ENCODE assay signal across 1 cellular context in genomic region chr6:134594881-134595280, GRCh38.
TF ChIP-seq lines count a peak whose summit lies in the region.

No MANE protein-coding gene starts in this region.

TF ChIP-seq in IMR-90, 13 proteins besides CTCF, POLR2A, EP300 and RAD21:
- TF ChIP-seq USF2 (IDR thresholded peaks at IDR 0.05; ENCODE audit: low read depth, low read length) (no peak), MAFK (IDR thresholded peaks at IDR 0.05; ENCODE audit: low read depth, low read length) (no peak), MAZ (IDR thresholded peaks at IDR 0.05; ENCODE audit: borderline replicate concordance, low read depth, low read length) (no peak), FOS (IDR thresholded peaks at IDR 0.05; ENCODE audit: low read depth, low read length) (no peak), NFE2L2 (IDR thresholded peaks at IDR 0.05; ENCODE audit: low read depth, low read length) (no peak), RCOR1 (IDR thresholded peaks at IDR 0.05; ENCODE audit: insufficient replicate concordance, low read length) (no peak), CHD1 (IDR thresholded peaks at IDR 0.05; ENCODE audit: low read depth, low read length) (no peak), BHLHE40 (IDR thresholded peaks at IDR 0.05; ENCODE audit: low read depth, low read length) (no peak), MXI1 (IDR thresholded peaks at IDR 0.05; ENCODE audit: borderline replicate concordance, low read depth, low read length) (no peak), ELK1 (IDR thresholded peaks at IDR 0.05; ENCODE audit: borderline replicate concordance, low read depth, low read length) (no peak)
